ENCODE assay signal across 24 cellular contexts in the genomic region with DNA sequence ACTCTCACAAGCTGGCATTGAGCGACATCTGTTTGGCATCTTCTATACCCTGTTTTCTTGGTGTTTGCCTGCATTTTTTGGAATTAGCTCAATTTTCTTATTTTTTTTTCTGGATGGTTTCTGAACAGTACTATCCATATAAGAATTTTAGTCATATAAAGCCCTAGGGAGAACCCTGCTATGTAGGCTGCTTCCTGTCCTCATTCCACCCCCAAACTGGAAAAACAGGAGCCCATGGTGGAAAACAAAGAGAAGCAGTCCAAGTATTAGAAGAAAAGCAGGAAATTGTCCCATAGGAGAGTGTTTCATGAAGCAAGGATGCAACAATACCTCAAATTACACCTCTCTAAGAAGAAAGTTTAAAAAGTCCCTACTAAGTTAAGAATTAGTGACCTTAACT.
"Had no signal": no experiment of that assay in that cellular context is flagged by ENCODE, and none has a peak within 500 bp of the region (broad histone marks: within the 10 kb centered on the region; RNA-seq: fewer than 3 reads in every experiment).

No MANE protein-coding gene starts in this region.

- H3K36me3 Mint-ChIP-seq: IgD-negative memory B cell had no signal

- H3K9ac ChIP-seq: KMS-11, SK-N-SH had no signal

- H3K4me3 ChIP-seq: K562, SJSA1 had no signal

- H3K27ac Mint-ChIP-seq: IgD-negative memory B cell had no signal

- H3K4me2 ChIP-seq: KMS-11, SK-N-SH had no signal

- DNase-seq: Kasumi-1, MM.1S, NCI-H1092 treated with DMSO at 0.1 percent for 48 hours, NCI-H1436, NCI-H187, NCI-H2029, NCI-H2081 treated with DMSO at 0.1 percent for 48 hours, NCI-H2171, NCI-H226, NCI-H446, NCI-H510A, NCI-H524 treated with DMSO at 0.1 percent for 48 hours, NCI-H69, NCI-H774, PC-3, SIG-M5, SK-N-SH had no signal

- H3K9me3 Mint-ChIP-seq: IgD-negative memory B cell had no signal

- H3K9me3 ChIP-seq: SJSA1, SK-N-SH had no signal

- H3K27me3 ChIP-seq: SJSA1 had no signal

- H3K4me1 ChIP-seq: SJSA1 had no signal

- H3K4me3 Mint-ChIP-seq: IgD-negative memory B cell had no signal

- H3K27ac ChIP-seq: HL-60, KMS-11, RWPE1, SJSA1 had no signal

- ATAC-seq: K562, Panc1, PC-3 had no signal

- H3K36me3 ChIP-seq: SJSA1 had no signal
